4 cellular contexts compared by ENCODE assay signal in genomic region chr1:246470588-246470987, GRCh38.
TF ChIP-seq lines count a peak whose summit lies in the region.

No MANE protein-coding gene starts in this region.

TF ChIP-seq in A549, 52 proteins besides CTCF, POLR2A, EP300 and RAD21:
- TF ChIP-seq MAFK (IDR thresholded peaks at IDR 0.05; ENCODE audit: partially characterized antibody) (peak; percentile 80), REST (IDR thresholded peaks at IDR 0.05) (no peak)
TF ChIP-seq in A549: peak in this region for 1.

TF ChIP-seq in IMR-90, 13 proteins besides CTCF, POLR2A, EP300 and RAD21:
- TF ChIP-seq USF2 (IDR thresholded peaks at IDR 0.05; ENCODE audit: low read depth, low read length): no peak
- TF ChIP-seq CEBPB (IDR thresholded peaks at IDR 0.05; ENCODE audit: low read depth, low read length): peak; percentile 74
- TF ChIP-seq MAFK (IDR thresholded peaks at IDR 0.05; ENCODE audit: low read depth, low read length): peak; percentile 85
- no peak for TF ChIP-seq RFX5 (IDR thresholded peaks at IDR 0.05; ENCODE audit: low read depth, low read length)

TF ChIP-seq in K562, 482 proteins besides CTCF, POLR2A, EP300 and RAD21:
- no peak for TF ChIP-seq ZNF583 (CRISPR knock-in tag; IDR thresholded peaks at IDR 0.05)
- TF ChIP-seq ZNF354B (CRISPR knock-in tag; IDR thresholded peaks at IDR 0.05): no peak
- no peak for TF ChIP-seq HNRNPL (IDR thresholded peaks at IDR 0.05; ENCODE audit: low read depth, low read length)
- TF ChIP-seq C11orf30 (IDR thresholded peaks at IDR 0.05; ENCODE audit: low read depth): peak; percentile 77
- no peak for TF ChIP-seq RCOR1 (IDR thresholded peaks at IDR 0.05; ENCODE audit: borderline replicate concordance in 1 of 2, low read depth in 2 of 2, low read length in 2 of 2)
- TF ChIP-seq THRAP3 (IDR thresholded peaks at IDR 0.05; ENCODE audit: borderline replicate concordance): no peak
- no peak for TF ChIP-seq TARDBP (IDR thresholded peaks at IDR 0.05)
- TF ChIP-seq CEBPB (tag; IDR thresholded peaks at IDR 0.05): peak; percentile 72
- no peak for TF ChIP-seq ZFPM2 (CRISPR knock-in tag; IDR thresholded peaks at IDR 0.05)
- TF ChIP-seq MCM5 (IDR thresholded peaks at IDR 0.05; ENCODE audit: low read depth): no peak
- no peak for TF ChIP-seq ATF7 (IDR thresholded peaks at IDR 0.05)
- TF ChIP-seq ZFP91 (CRISPR knock-in tag; IDR thresholded peaks at IDR 0.05): no peak
- TF ChIP-seq ELK3 (CRISPR knock-in tag; IDR thresholded peaks at IDR 0.05): no peak
- no peak for TF ChIP-seq HDGF (IDR thresholded peaks at IDR 0.05)
- no peak for TF ChIP-seq YY1 (IDR thresholded peaks at IDR 0.05; ENCODE audit: borderline replicate concordance in 1 of 3, control insufficient read depth in 1 of 3, extremely low read depth in 1 of 3, insufficient read depth in 3 of 3, insufficient read length in 1 of 3, insufficient replicate concordance in 2 of 3, low read depth in 1 of 3, low read length in 2 of 3)
- peak; percentile 93 for TF ChIP-seq ZNF316 (IDR thresholded peaks at IDR 0.05)
- TF ChIP-seq MAFK (IDR thresholded peaks at IDR 0.05; ENCODE audit: low read length): peak; percentile 73
- TF ChIP-seq IRF9 (tag; IDR thresholded peaks at IDR 0.05): no peak
- TF ChIP-seq MIER1 (IDR thresholded peaks at IDR 0.05; ENCODE audit: low read depth): no peak
- TF ChIP-seq ZNF140 (CRISPR knock-in tag; IDR thresholded peaks at IDR 0.05): no peak
- TF ChIP-seq JUND (IDR thresholded peaks at IDR 0.05; ENCODE audit: borderline replicate concordance, low read depth, low read length): no peak
- TF ChIP-seq JUND (tag; IDR thresholded peaks at IDR 0.05; ENCODE audit: borderline replicate concordance, low read depth, low read length): no peak
- no peak for TF ChIP-seq ZNF165 (CRISPR knock-in tag; IDR thresholded peaks at IDR 0.05; ENCODE audit: borderline replicate concordance)
- peak; percentile 71 for TF ChIP-seq MAFG (tag; conservative IDR thresholded peaks at IDR 0.05)
- no peak for TF ChIP-seq CEBPG (CRISPR knock-in tag; IDR thresholded peaks at IDR 0.05)
- peak; percentile 37 to 57; a peak in 2 of 4 replicates for TF ChIP-seq CEBPG (tag; conservative IDR thresholded peaks at IDR 0.05 in 1 of 2, IDR thresholded peaks at IDR 0.05 in 1 of 2)
- TF ChIP-seq ESRRB (CRISPR knock-in tag; IDR thresholded peaks at IDR 0.05; ENCODE audit: borderline replicate concordance): no peak
- no peak for TF ChIP-seq XRCC3 (IDR thresholded peaks at IDR 0.05)
- no peak for TF ChIP-seq HDAC3 (IDR thresholded peaks at IDR 0.05; ENCODE audit: borderline replicate concordance, partially characterized antibody)
- TF ChIP-seq RBM15 (IDR thresholded peaks at IDR 0.05; ENCODE audit: insufficient read depth, low read length): no peak
- no peak for TF ChIP-seq ZNF384 (IDR thresholded peaks at IDR 0.05; ENCODE audit: low read depth, low read length)
- TF ChIP-seq ZNF584 (CRISPR knock-in tag; IDR thresholded peaks at IDR 0.05; ENCODE audit: low read depth): no peak
- TF ChIP-seq LARP7 (IDR thresholded peaks at IDR 0.05): no peak
- TF ChIP-seq ZC3H4 (CRISPR knock-in tag; IDR thresholded peaks at IDR 0.05; ENCODE audit: borderline replicate concordance): no peak
- peak; percentile 79 for TF ChIP-seq MAFF (IDR thresholded peaks at IDR 0.05; ENCODE audit: low read length)
- no peak for TF ChIP-seq MXI1 (IDR thresholded peaks at IDR 0.05; ENCODE audit: low read depth, low read length)

TF ChIP-seq in SK-N-SH treated with all-trans-retinoic acid at 6 μM for 48 hours, 23 proteins besides CTCF, POLR2A, EP300 and RAD21:
- TF ChIP-seq TCF4 (CRISPR knock-in tag; IDR thresholded peaks at IDR 0.05; ENCODE audit: borderline replicate concordance) (no peak), CSRNP3 (CRISPR knock-in tag; IDR thresholded peaks at IDR 0.05) (no peak), PATZ1 (CRISPR knock-in tag; IDR thresholded peaks at IDR 0.05; ENCODE audit: borderline replicate concordance) (no peak), CSDC2 (CRISPR knock-in tag; IDR thresholded peaks at IDR 0.05) (no peak), ZNF70 (CRISPR knock-in tag; IDR thresholded peaks at IDR 0.05) (no peak), ISL1 (CRISPR knock-in tag; IDR thresholded peaks at IDR 0.05) (no peak), SNAI2 (CRISPR knock-in tag; IDR thresholded peaks at IDR 0.05) (no peak), RARB (CRISPR knock-in tag; IDR thresholded peaks at IDR 0.05) (no peak), ZFP3 (CRISPR knock-in tag; IDR thresholded peaks at IDR 0.05) (no peak), TSHZ2 (CRISPR knock-in tag; IDR thresholded peaks at IDR 0.05) (no peak)
